Comparison of ENCODE assay signal across 8 cellular contexts in genomic region chr11:66855574-66856495, GRCh38. TPM values are rescaled to one million over a fixed set of nuclear protein-coding genes. Genes with fewer than 3 reads are reported as not detected.
A peak's percentile ranks its signal among the peaks of the same experiment; 100 is the strongest.
DNase-seq lines count a peak whose midpoint lies in the region; ATAC-seq and TF ChIP-seq lines count a peak whose summit lies in the region.

No MANE protein-coding gene starts in this region.

- H3K36me3 ChIP-seq in mammary epithelial cell (ENCODE audit: insufficient read depth, low read length), result peaks cover 4% of the 10 kb centered on the region
- H3K36me3 ChIP-seq in skeletal muscle tissue (ENCODE audit: control insufficient read depth in 3 of 3, insufficient read depth in 3 of 3, low read length in 3 of 3), result peaks cover 0 to 8% (median 4%) of the 10 kb centered on the region in 3 donors

- dilution Hi-C loops in mammary epithelial cell (cut with HindIII; ENCODE audit: low sequenced_read_pairs), result no loop called here

- peaks cover 3% of the 10 kb centered on the region for H4K20me1 ChIP-seq in mammary epithelial cell (ENCODE audit: insufficient read depth, low read length)

- peaks cover 19% of the 10 kb centered on the region for H3K4me1 ChIP-seq in mammary epithelial cell (ENCODE audit: insufficient read depth, low read length)
- H3K4me1 ChIP-seq in skeletal muscle tissue (ENCODE audit: control insufficient read depth in 3 of 3, insufficient read depth in 3 of 3, low read length in 3 of 3), result peaks cover 5 to 19% (median 11%) of the 10 kb centered on the region in 3 donors

- peak overlapping the region; percentile 48 to 78 (median 62) for H3K4me3 ChIP-seq in mammary epithelial cell (replicated peaks in 1 of 3; ENCODE audit: insufficient read depth in 1 of 3, low read depth in 2 of 3, low read length in 3 of 3)
- H3K4me3 ChIP-seq in skeletal muscle tissue (ENCODE audit: low read length in 3 of 3), result peak overlapping the region; percentile 80 to 92 (median 87)

- H2AFZ ChIP-seq in mammary epithelial cell (ENCODE audit: low read depth, low read length), result peak overlapping the region; percentile 77

- H3K9me3 ChIP-seq in mammary epithelial cell (replicated peaks; ENCODE audit: insufficient read depth, low read length) (no peaks in the 10 kb centered on the region), skeletal muscle tissue (ENCODE audit: control insufficient read depth in 3 of 3, low read length in 3 of 3) (no peaks in the 10 kb centered on the region)

- peaks cover 25% of the 10 kb centered on the region for H3K79me2 ChIP-seq in mammary epithelial cell (ENCODE audit: insufficient read depth, low read length)

- CTCF ChIA-PET in mammary epithelial cell (lab: Charles Lee; ENCODE audit: low non-redundant PET), result interaction anchor here (0.6 kb wide), 1 partner anchor 166 kb away, joined by 14 read pairs; no protein-coding TSS in a partner anchor

- 36% methylated on average over 12 of the region's 51 CpGs for WGBS in mammary epithelial cell (ENCODE audit: low coverage, missing lambda C conversion rate)

- TF ChIP-seq CTCF in mammary epithelial cell (conservative IDR thresholded peaks at IDR 0.05 in 1 of 2, IDR thresholded peaks at IDR 0.05 in 1 of 2; ENCODE audit: extremely low read depth in 1 of 2, insufficient read depth in 1 of 2, low read depth in 1 of 2, low read length in 2 of 2), result no peak

- peak overlapping the region; percentile 33 for H3K9ac ChIP-seq in mammary epithelial cell (ENCODE audit: insufficient read depth, low read length)
- peak overlapping the region; percentile 88 to 94 (median 94) for H3K9ac ChIP-seq in skeletal muscle tissue (ENCODE audit: low read depth in 1 of 3, low read length in 3 of 3)

- in situ Hi-C loops in mammary epithelial cell (cut with MboI; ENCODE audit: low sequenced_read_pairs in 2 of 2), result no loop called here

- peak overlapping the region; percentile 98 for H3K4me2 ChIP-seq in mammary epithelial cell (ENCODE audit: insufficient read depth, low read depth, low read length)

- ATAC-seq in HG02870 (IDR thresholded peaks at IDR 0.05; ENCODE audit: unreplicated experiment), result peak; percentile 54

- H3K27ac ChIP-seq in mammary epithelial cell (ENCODE audit: insufficient read depth, low read depth, low read length), result peak overlapping the region; percentile 35
- peak overlapping the region; percentile 89 for H3K27ac ChIP-seq in skeletal muscle tissue (ENCODE audit: low read depth, low read length)

- intact Hi-C loops in mammary epithelial cell (cut with micrococcal nuclease), result loop anchor here (2.0 to 5.0 kb wide), 2 partner anchors 27 to 166 kb away; partner anchors contain the start of gene SYT12

- DNase-seq in NK-92 treated with Interleukin-12 subunit alpha and Interleukin-12 subunit beta, amount 100 ng/mL, for 24 hours (lab: John Stamatoyannopoulos, UW), result peak; percentile 85
- DNase-seq in NK-92 (lab: John Stamatoyannopoulos, UW; ENCODE audit: unreplicated experiment) (no peak), NCI-H1930 (lab: John Stamatoyannopoulos, UW) (peak; percentile 80 to 93), T-helper 22 cell (ENCODE audit: low read depth) (peak; percentile 77), mammary epithelial cell (peak; percentile 82), iPS-NIHi7 (ENCODE audit: extremely low spot score) (peak; percentile 99)

- no peaks in the 10 kb centered on the region for H3K27me3 ChIP-seq in mammary epithelial cell (ENCODE audit: insufficient read depth, low read length)
- H3K27me3 ChIP-seq in skeletal muscle tissue (ENCODE audit: control insufficient read depth in 3 of 3, insufficient read depth in 3 of 3, low read length in 3 of 3), result no peaks in the 10 kb centered on the region

- BruUV-seq in mammary epithelial cell (replicated peaks; lab: Mats Ljungman, UMichigan), result TSS peak; percentile 22

RNA-seq across cellular contexts. Expression of gene LRFN4, which starts 1.0 kb away (rescaled TPM):
- 10 to 100 TPM; 21.3 to 26.2 TPM for total RNA-seq in mammary epithelial cell
- polyA plus RNA-seq in mammary epithelial cell, result 11.3 TPM
- polyA minus RNA-seq in mammary epithelial cell, result 1.3 TPM
- 12.0 TPM for total RNA-seq in skeletal muscle tissue

RNA-seq across cellular contexts. Expression of gene RCE1, which starts 12.6 kb away (rescaled TPM):
- 10 to 100 TPM; 19.0 to 21.0 TPM for total RNA-seq in mammary epithelial cell
- 20.8 TPM for polyA plus RNA-seq in mammary epithelial cell
- polyA minus RNA-seq in mammary epithelial cell, result 30.3 TPM
- 14.1 TPM for total RNA-seq in skeletal muscle tissue
